15 cellular contexts compared by ENCODE assay signal in the genomic region with DNA sequence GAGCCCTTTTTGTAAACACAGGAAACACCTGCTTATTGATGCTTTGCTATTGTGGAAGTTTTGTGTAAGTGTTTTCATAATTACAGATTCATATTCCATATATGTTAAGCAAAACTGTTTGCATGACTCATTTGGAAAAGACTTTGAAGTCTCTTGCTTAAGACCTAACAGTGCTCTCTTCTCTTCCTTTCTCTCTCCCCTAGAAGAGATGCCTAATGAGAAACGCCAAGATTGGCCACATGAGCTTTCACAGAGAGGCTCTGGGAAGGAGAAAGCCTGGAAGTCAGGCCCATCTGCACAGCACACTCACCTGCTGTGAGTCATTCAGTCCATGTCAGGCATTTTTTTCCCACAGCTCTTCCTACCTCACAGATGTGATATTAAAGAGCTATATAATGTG.
A peak's percentile ranks its signal among the peaks of the same experiment; 100 is the strongest.
DNase-seq lines count a peak whose midpoint lies in the region; ATAC-seq and TF ChIP-seq lines count a peak whose summit lies in the region.
"Had no signal": no experiment of that assay in that cellular context is flagged by ENCODE, and none has a peak within 500 bp of the region (broad histone marks: within the 10 kb centered on the region; RNA-seq: fewer than 3 reads in every experiment).

No MANE protein-coding gene starts in this region.

- H3K4me3 ChIP-seq in BLaER1 (no peak overlapping the region), foreskin fibroblast (ENCODE audit: low read depth in 1 of 2, low read length in 2 of 2) (no peak overlapping the region), Karpas-422 (ENCODE audit: low read length) (no peak overlapping the region)

- no peak overlapping the region for H2AFZ ChIP-seq in Karpas-422 (ENCODE audit: low read length)

- DNase-seq in SW480 (ENCODE audit: low spot score) (peak; percentile 33), foreskin fibroblast (peak; percentile 47 to 71), left lobe of liver (ENCODE audit: low spot score) (no peak), GM03348 (ENCODE audit: low spot score) (no peak), Karpas-422 (no peak)
- DNase-seq: activated CD4-positive, CD25-positive, alpha-beta regulatory T cell treated with anti-CD3 and anti-CD28 coated beads, Interleukin-2, amount 50 U/mL, for 72 hours; activated effector memory CD4-positive, alpha-beta T cell treated with Interleukin-2 at 50 U/mL for 16 hours; C1 segment of cervical spinal cord; cortex of kidney; naive thymus-derived CD4-positive, alpha-beta T cell; NCI-H187; SIG-M5 had no signal

- H3K4me2 ChIP-seq in BLaER1 (peak overlapping the region; percentile 21), Karpas-422 (ENCODE audit: low read depth, low read length, poor library complexity, severe bottlenecking) (no peak overlapping the region)

- H3K27me3 ChIP-seq in BLaER1 = no peaks in the 10 kb centered on the region
- no peaks in the 10 kb centered on the region for H3K27me3 ChIP-seq in Karpas-422 (ENCODE audit: low read length)

- H3K27ac ChIP-seq in BLaER1 = no peak overlapping the region
- H3K27ac ChIP-seq in Karpas-422 (ENCODE audit: low read length) = no peak overlapping the region

- H3K79me2 ChIP-seq in Karpas-422 (ENCODE audit: low read length) = no peaks in the 10 kb centered on the region

- no peak for TF ChIP-seq CTCF in foreskin fibroblast (IDR thresholded peaks at IDR 0.05; ENCODE audit: low read depth, low read length)

- ATAC-seq in HG02870 (IDR thresholded peaks at IDR 0.05; ENCODE audit: unreplicated experiment) (peak; percentile 59), left lobe of liver (no peak), GM21529 (IDR thresholded peaks at IDR 0.05; ENCODE audit: unreplicated experiment) (no peak)
- ATAC-seq: naive thymus-derived CD4-positive, alpha-beta T cell had no signal

- no peaks in the 10 kb centered on the region for H4K20me1 ChIP-seq in BLaER1
- no peaks in the 10 kb centered on the region for H4K20me1 ChIP-seq in Karpas-422 (ENCODE audit: insufficient read depth, low read depth, low read length)

- H3K36me3 ChIP-seq in BLaER1 (no peaks in the 10 kb centered on the region), Karpas-422 (ENCODE audit: insufficient read depth, low read length) (no peaks in the 10 kb centered on the region)

- H3K4me1 ChIP-seq in BLaER1 (no peaks in the 10 kb centered on the region; the same call in 1 of the 2 replicates), Karpas-422 (ENCODE audit: low read length) (peaks cover 5% of the 10 kb centered on the region; the same call in 1 of the 2 replicates)

- H3K9me3 ChIP-seq in BLaER1 (no peaks in the 10 kb centered on the region), Karpas-422 (ENCODE audit: low read length) (no peaks in the 10 kb centered on the region)

- H3K9ac ChIP-seq in BLaER1 (no peak overlapping the region), Karpas-422 (ENCODE audit: low read length) (no peak overlapping the region)

- H3K9me2 ChIP-seq in Karpas-422 (replicated peaks; ENCODE audit: insufficient read depth, low read length) = no peaks in the 10 kb centered on the region

Comparison
In these comparisons a context has a peak if more than half of its experiments do, and no peak if none do; other contexts are left out.
1. DNase-seq: peak in SW480 (single experiment) and foreskin fibroblast (2 of 2); none in left lobe of liver (single experiment), GM03348 (single experiment) and Karpas-422 (single experiment).